Comparison of ENCODE assay signal across 21 cellular contexts in the genomic region with DNA sequence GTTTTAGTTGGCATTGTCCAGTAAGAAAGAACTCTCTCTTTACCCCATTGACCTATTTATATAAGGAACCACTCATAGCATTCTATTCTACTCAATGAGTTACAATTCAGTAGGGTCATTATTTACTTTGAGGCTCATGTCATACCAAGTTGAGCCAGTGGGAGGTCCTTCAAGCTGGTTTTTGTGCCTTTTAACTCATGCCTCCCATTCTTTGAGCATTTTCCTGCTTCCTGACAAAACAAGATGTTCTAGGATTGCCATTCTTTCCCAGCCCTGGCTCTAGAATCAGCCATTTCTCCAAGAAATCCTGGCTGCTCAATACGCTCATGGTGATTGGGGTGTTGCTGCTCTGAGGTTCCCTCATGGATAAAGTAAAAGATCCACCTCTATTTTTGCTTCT.
DNase-seq lines count a peak whose midpoint lies in the region; ATAC-seq and TF ChIP-seq lines count a peak whose summit lies in the region.
"Had no signal": no experiment of that assay in that cellular context is flagged by ENCODE, and none has a peak within 500 bp of the region (broad histone marks: within the 10 kb centered on the region; RNA-seq: fewer than 3 reads in every experiment).

No MANE protein-coding gene starts in this region.

- no peak overlapping the region for H3K27ac ChIP-seq in coronary artery
- H3K27ac ChIP-seq: RWPE1, vagina had no signal

- H3K27me3 ChIP-seq in MG63 = no peaks in the 10 kb centered on the region
- H3K27me3 ChIP-seq: vagina had no signal

- no peaks in the 10 kb centered on the region for H3K36me3 ChIP-seq in MG63
- H3K36me3 ChIP-seq: vagina had no signal

- ATAC-seq in HG02763 (IDR thresholded peaks at IDR 0.05; ENCODE audit: unreplicated experiment) = no peak
- ATAC-seq in HG03097 (IDR thresholded peaks at IDR 0.05; ENCODE audit: low FRiP score, unreplicated experiment) = no peak
- ATAC-seq: CD8-positive, alpha-beta T cell; K562 had no signal

- TF ChIP-seq CTCF in endothelial cell (IDR thresholded peaks at IDR 0.05; ENCODE audit: unreplicated experiment) (no peak), coronary artery (IDR thresholded peaks at IDR 0.05) (no peak)

- peaks cover 7% of the 10 kb centered on the region for H3K4me1 Mint-ChIP-seq in endothelial cell (ENCODE audit: unreplicated experiment)
- H3K4me1 Mint-ChIP-seq: neural crest cell had no signal

- H3K9me3 Mint-ChIP-seq in endothelial cell (ENCODE audit: unreplicated experiment) = no peaks in the 10 kb centered on the region
- H3K9me3 Mint-ChIP-seq: CD8-positive, alpha-beta T cell; neural crest cell had no signal

- no peak overlapping the region for H3K4me3 ChIP-seq in MG63
- H3K4me3 ChIP-seq in coronary artery = no peak overlapping the region
- H3K4me3 ChIP-seq: K562, vagina had no signal

- no peak overlapping the region for H3K4me3 Mint-ChIP-seq in endothelial cell (ENCODE audit: unreplicated experiment)
- H3K4me3 Mint-ChIP-seq: CD8-positive, alpha-beta T cell; neural crest cell had no signal

- in situ Hi-C loops in Caki2 (cut with HindIII; ENCODE audit: low pct_unique_long_range_greater_than_20kb, low sequenced_read_pairs) = no loop called here

- peaks cover under 1% of the 10 kb centered on the region for H3K27me3 Mint-ChIP-seq in endothelial cell (ENCODE audit: unreplicated experiment)

- peak overlapping the region; percentile 74 for H3K27ac Mint-ChIP-seq in endothelial cell (ENCODE audit: unreplicated experiment)
- H3K27ac Mint-ChIP-seq: CD8-positive, alpha-beta T cell had no signal

- H3K36me3 Mint-ChIP-seq in endothelial cell (ENCODE audit: low read depth, unreplicated experiment) = no peaks in the 10 kb centered on the region
- H3K36me3 Mint-ChIP-seq: CD8-positive, alpha-beta T cell had no signal

- no peaks in the 10 kb centered on the region for H3K9me3 ChIP-seq in MG63
- H3K9me3 ChIP-seq: vagina had no signal

- DNase-seq in Caki2 (ENCODE audit: low read depth) (peak; percentile 43), MG63 (peak; percentile 28), endothelial cell (ENCODE audit: low spot score) (no peak), myocyte (ENCODE audit: low read depth) (peak; percentile 26), coronary artery (ENCODE audit: low spot score) (no peak), RPMI8226 (no peak)
- DNase-seq: activated CD4-positive, alpha-beta T cell treated with anti-CD3 and anti-CD28 coated beads for 4 hours; activated effector memory CD4-positive, alpha-beta T cell treated with Interleukin-2 at 50 U/mL for 16 hours; CD8-positive, alpha-beta T cell; central memory CD4-positive, alpha-beta T cell; DMS79 treated with DMSO at 0.1 percent for 48 hours; kidney; NCI-H2029 treated with DMSO at 0.1 percent for 48 hours; NK-92 treated with Interleukin-12 subunit alpha and Interleukin-12 subunit beta, amount 100 ng/mL, for 24 hours; stimulated activated CD8-positive, alpha-beta memory T cell treated with anti-CD3 and anti-CD28 coated beads, Interleukin-4, amount 100 ng/mL, for 48 hours had no signal

Comparison
In these comparisons a context has a peak if more than half of its experiments do, and no peak if none do; other contexts are left out.
1. DNase-seq: peak in Caki2 (single experiment), MG63 (single experiment) and myocyte (single experiment); none in endothelial cell (single experiment), coronary artery (single experiment) and RPMI8226 (single experiment).